Comparison of ENCODE assay signal across 8 cellular contexts in the genomic region with DNA sequence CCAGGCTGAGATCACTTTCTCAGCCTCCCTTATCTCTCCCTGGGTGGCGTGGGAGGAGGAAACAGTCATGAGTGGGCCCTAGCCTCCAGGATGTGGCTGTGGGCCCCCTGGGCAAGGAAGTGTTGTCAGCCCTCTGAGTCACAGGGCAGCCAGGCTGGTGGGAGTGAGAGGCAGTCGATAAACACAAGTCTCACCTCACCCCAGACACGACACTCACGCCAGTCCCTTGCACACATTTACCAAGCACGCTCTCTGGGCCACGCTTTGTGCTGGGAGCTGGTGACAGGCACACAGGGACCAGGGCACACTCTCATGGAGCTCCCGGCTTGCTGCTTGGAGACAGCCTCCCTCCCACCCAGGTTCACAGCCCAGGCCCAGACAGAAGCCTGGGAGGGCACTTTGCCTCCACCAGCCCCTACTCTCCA. TPM values are rescaled to one million over a fixed set of nuclear protein-coding genes. Genes with fewer than 3 reads are reported as not detected.
DNase-seq lines count a peak whose midpoint lies in the region; ATAC-seq lines count a peak whose summit lies in the region.
"Had no signal": no experiment of that assay in that cellular context is flagged by ENCODE, and none has a peak within 500 bp of the region (broad histone marks: within the 10 kb centered on the region; RNA-seq: fewer than 3 reads in every experiment).

No MANE protein-coding gene starts in this region.

- peak; percentile 39 for DNase-seq in RKO (ENCODE audit: low spot score)
- DNase-seq in activated T-helper 1 cell treated with Interleukin-2 at 50 U/mL for 16 hours (ENCODE audit: low read depth): peak; percentile 11
- peak; percentile 14 to 89 for DNase-seq in lung microvascular endothelial cell (ENCODE audit: low read depth in 2 of 2)
- peak; percentile 61 to 82 for DNase-seq in stimulated activated CD8-positive, alpha-beta memory T cell treated with anti-CD3 and anti-CD28 coated beads, Interleukin-7, amount 100 ng/mL, for 48 hours (ENCODE audit: extremely low read depth in 1 of 2, low read depth in 1 of 2)
- DNase-seq in DMS 273 (lab: John Stamatoyannopoulos, UW; ENCODE audit: unreplicated experiment): no peak
- DNase-seq: amygdala had no signal

- ATAC-seq in GM19463 (IDR thresholded peaks at IDR 0.05; ENCODE audit: unreplicated experiment) (no peak), HG03280 (IDR thresholded peaks at IDR 0.05; ENCODE audit: unreplicated experiment) (no peak)

RNA-seq across cellular contexts. Expression of gene KRT79, which starts 1.9 kb away (rescaled TPM):
- not detected in 2 replicates for total RNA-seq in lung microvascular endothelial cell

RNA-seq across cellular contexts. Expression of gene KRT78, which starts 12.7 kb away (rescaled TPM):
- total RNA-seq in lung microvascular endothelial cell: not detected in 2 replicates

RNA-seq across cellular contexts. Expression of gene KRT4, which starts 22.1 kb away (rescaled TPM):
- total RNA-seq in lung microvascular endothelial cell: not detected in 2 replicates

RNA-seq across cellular contexts. Expression of gene KRT3, which starts 40.1 kb away (rescaled TPM):
- total RNA-seq in lung microvascular endothelial cell: not detected in 2 replicates

RNA-seq across cellular contexts. Expression of gene KRT76, which starts 58.9 kb away (rescaled TPM):
- total RNA-seq in lung microvascular endothelial cell: not detected in 2 replicates
